10 cellular contexts compared by ENCODE assay signal in genomic region chr4:54783402-54784110, GRCh38.
DNase-seq lines count a peak whose midpoint lies in the region; ATAC-seq, FAIRE-seq and TF ChIP-seq lines count a peak whose summit lies in the region.
"Had no signal": no experiment of that assay in that cellular context is flagged by ENCODE, and none has a peak within 500 bp of the region (broad histone marks: within the 10 kb centered on the region; RNA-seq: fewer than 3 reads in every experiment).

No MANE protein-coding gene starts in this region.

- H3K4me2 ChIP-seq in BLaER1, result peak overlapping the region; percentile 13; the same call in 1 of the 2 replicates
- no peak overlapping the region for H3K4me2 ChIP-seq in neural progenitor cell

- H3K79me2 ChIP-seq in neural progenitor cell (ENCODE audit: low read depth), result no peaks in the 10 kb centered on the region

- no peaks in the 10 kb centered on the region for H3F3A ChIP-seq in neural progenitor cell (ENCODE audit: low read depth)

- TF ChIP-seq CTCF in esophagus squamous epithelium (IDR thresholded peaks at IDR 0.05) (no peak), neural progenitor cell (IDR thresholded peaks at IDR 0.05) (no peak), D721Med (IDR thresholded peaks at IDR 0.05; ENCODE audit: insufficient read depth, missing control alignments) (no peak)

- H3K4me1 Mint-ChIP-seq in neural progenitor cell, result peaks cover 5% of the 10 kb centered on the region

- intact Hi-C loops in esophagus squamous epithelium (cut with DNase I), result no loop called here

- H3K4me3 Mint-ChIP-seq in neural progenitor cell, result no peak overlapping the region
- H3K4me3 Mint-ChIP-seq: activated B cell treated with CpG ODN at 0.5 μM for 24 hours had no signal

- H3K4me1 ChIP-seq in BLaER1 (peaks cover 8% of the 10 kb centered on the region), esophagus squamous epithelium (peaks cover 0 to 21% (median 0%) of the 10 kb centered on the region in 3 donors), neural progenitor cell (no peaks in the 10 kb centered on the region)

- no peak for TF ChIP-seq POLR2A in esophagus squamous epithelium (IDR thresholded peaks at IDR 0.05)

- H3K36me3 ChIP-seq in BLaER1 (no peaks in the 10 kb centered on the region), esophagus squamous epithelium (no peaks in the 10 kb centered on the region), neural progenitor cell (no peaks in the 10 kb centered on the region)

- H3K27me3 Mint-ChIP-seq in neural progenitor cell (ENCODE audit: insufficient read depth, low read depth), result peaks cover 2% of the 10 kb centered on the region
- H3K27me3 Mint-ChIP-seq: activated B cell treated with CpG ODN at 0.5 μM for 24 hours had no signal

- no peaks in the 10 kb centered on the region for H4K20me1 ChIP-seq in BLaER1
- no peaks in the 10 kb centered on the region for H4K20me1 ChIP-seq in neural progenitor cell (ENCODE audit: low read depth)

- no peaks in the 10 kb centered on the region for H3K36me3 Mint-ChIP-seq in neural progenitor cell

- H3K9ac ChIP-seq in BLaER1 (no peak overlapping the region), neural progenitor cell (no peak overlapping the region)

- H3K27me3 ChIP-seq in BLaER1, result no peaks in the 10 kb centered on the region
- no peaks in the 10 kb centered on the region for H3K27me3 ChIP-seq in esophagus squamous epithelium
- H3K27me3 ChIP-seq in neural progenitor cell, result no peaks in the 10 kb centered on the region

- H3K9me3 Mint-ChIP-seq in neural progenitor cell, result no peaks in the 10 kb centered on the region
- H3K9me3 Mint-ChIP-seq: activated B cell treated with CpG ODN at 0.5 μM for 24 hours had no signal

- FAIRE-seq in D721Med (lab: Jason Lieb, UNC), result no peak

- peak overlapping the region; percentile 18 for H3K27ac Mint-ChIP-seq in neural progenitor cell
- H3K27ac Mint-ChIP-seq: activated B cell treated with CpG ODN at 0.5 μM for 24 hours had no signal

- ATAC-seq in GM19452 (IDR thresholded peaks at IDR 0.05; ENCODE audit: unreplicated experiment) (no peak), GM19467 (IDR thresholded peaks at IDR 0.05; ENCODE audit: unreplicated experiment) (no peak), GM18909 (IDR thresholded peaks at IDR 0.05; ENCODE audit: poor library complexity, unreplicated experiment) (no peak)

- H3K4me3 ChIP-seq in BLaER1, result no peak overlapping the region
- H3K4me3 ChIP-seq in esophagus squamous epithelium, result no peak overlapping the region
- no peak overlapping the region for H3K4me3 ChIP-seq in neural progenitor cell

- DNase-seq in NOMO-1 treated with DMSO at 0.1 percent for 48 hours (lab: John Stamatoyannopoulos, UW; ENCODE audit: unreplicated experiment), result peak; percentile 36
- no peak for DNase-seq in esophagus squamous epithelium (lab: John Stamatoyannopoulos, UW)
- no peak for DNase-seq in neural progenitor cell (ENCODE audit: low spot score)
- no peak for DNase-seq in D721Med (ENCODE audit: insufficient read length, low spot score)
- DNase-seq: activated B cell treated with CpG ODN at 0.5 μM for 24 hours, activated T-cell treated with anti-CD3 and anti-CD28 coated beads for 4 hours had no signal

- no peak overlapping the region for H2AFZ ChIP-seq in neural progenitor cell (replicated peaks)

- no peak overlapping the region for H3K27ac ChIP-seq in BLaER1
- peak overlapping the region in 3 of 4 donors; percentile 34 to 78 (median 61) for H3K27ac ChIP-seq in esophagus squamous epithelium
- H3K27ac ChIP-seq in neural progenitor cell, result no peak overlapping the region

- 83 to 90% methylated on average over 7 of the region's 7 CpGs for WGBS in esophagus squamous epithelium, 2 donors

- H3K9me3 ChIP-seq in BLaER1 (no peaks in the 10 kb centered on the region), esophagus squamous epithelium (no peaks in the 10 kb centered on the region), neural progenitor cell (ENCODE audit: low read depth) (no peaks in the 10 kb centered on the region)

Comparison
In these comparisons a context has a peak if more than half of its experiments do, and no peak if none do; other contexts are left out.
1. H3K27ac ChIP-seq: peak in esophagus squamous epithelium (3 of 4); none in BLaER1 (single experiment) and neural progenitor cell (single experiment).